17 cellular contexts compared by ENCODE assay signal in the genomic region with DNA sequence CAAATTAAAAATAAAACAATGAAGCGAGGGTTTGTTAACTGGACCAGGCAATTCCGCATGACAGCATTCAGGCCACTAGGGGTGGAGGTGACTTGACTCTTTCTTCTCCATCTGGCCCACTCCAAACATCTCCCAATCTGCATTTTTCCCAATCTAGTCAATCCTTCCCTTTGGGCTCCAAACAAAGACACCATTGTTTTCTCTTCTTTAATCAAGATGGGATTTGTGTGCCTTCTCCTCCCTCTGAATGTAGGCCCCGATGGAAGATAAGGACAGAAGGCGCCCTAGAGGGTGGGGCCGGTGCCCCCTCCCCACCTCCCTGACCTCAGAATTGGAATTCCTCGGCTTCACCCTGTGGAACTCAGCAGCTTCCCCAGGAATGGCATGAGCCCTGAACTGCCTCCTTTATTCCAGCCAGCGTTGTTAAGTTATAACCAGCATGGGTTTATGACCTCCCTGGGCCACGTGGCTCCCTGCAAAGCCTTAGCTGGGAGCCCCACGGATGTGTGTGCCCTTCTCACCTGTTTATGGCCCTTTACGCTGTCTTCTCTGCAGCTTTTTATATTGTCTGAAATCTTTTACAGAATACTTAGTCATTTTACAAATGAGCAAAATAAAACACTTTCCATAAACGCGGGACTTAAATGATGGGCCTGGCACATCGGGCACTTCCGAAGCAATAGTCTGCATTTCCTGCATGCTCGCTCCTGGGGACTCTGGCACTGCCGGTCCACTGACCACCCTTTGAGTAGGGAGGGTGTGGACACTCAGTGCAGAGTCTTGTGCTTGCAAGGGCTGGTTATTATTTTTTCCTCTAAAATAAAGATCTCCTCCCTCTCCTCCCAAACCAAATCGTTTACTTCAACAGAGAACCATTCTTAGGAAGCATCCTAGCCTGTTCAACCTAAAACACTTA. TPM values are rescaled to one million over a fixed set of nuclear protein-coding genes. Genes with fewer than 3 reads are reported as not detected.
DNase-seq lines count a peak whose midpoint lies in the region; ATAC-seq, FAIRE-seq and TF ChIP-seq lines count a peak whose summit lies in the region.
"Had no signal": no experiment of that assay in that cellular context is flagged by ENCODE, and none has a peak within 500 bp of the region (broad histone marks: within the 10 kb centered on the region; RNA-seq: fewer than 3 reads in every experiment).

No MANE protein-coding gene starts in this region.

- no peak for TF ChIP-seq CTCF in A549 (IDR thresholded peaks at IDR 0.05)
- TF ChIP-seq CTCF in IMR-90 (conservative IDR thresholded peaks at IDR 0.05; ENCODE audit: low read depth, low read length): no peak

- no peak overlapping the region for H2BK20ac ChIP-seq in IMR-90 (ENCODE audit: low read depth, low read length)

- TF ChIP-seq POLR2A in A549 (IDR thresholded peaks at IDR 0.05; ENCODE audit: low read length) (no peak), IMR-90 (IDR thresholded peaks at IDR 0.05; ENCODE audit: low read depth, low read length) (no peak)

- no peak overlapping the region for H3K56ac ChIP-seq in IMR-90 (ENCODE audit: extremely low read depth, insufficient read depth, low read length)

- TF ChIP-seq EP300 in A549 (IDR thresholded peaks at IDR 0.05): no peak

- POLR2A ChIA-PET in A549 (lab: Yijun Ruan, JAX) (no interaction called here), IMR-90 (lab: Charles Lee; ENCODE audit: unreplicated experiment) (no interaction called here)

- no peak overlapping the region for H3K9ac ChIP-seq in IMR-90 (ENCODE audit: low read depth, low read length)

- H3K79me1 ChIP-seq in IMR-90 (ENCODE audit: low read depth in 1 of 2, low read length in 2 of 2): no peaks in the 10 kb centered on the region

- no peaks in the 10 kb centered on the region for H3K9me1 ChIP-seq in IMR-90 (ENCODE audit: insufficient read depth, low read length)

- H4K91ac ChIP-seq in IMR-90 (ENCODE audit: insufficient read depth, low read depth, low read length): no peak overlapping the region

- H3K36me3 ChIP-seq in IMR-90 (ENCODE audit: control insufficient read depth, insufficient read depth, low read length) (no peaks in the 10 kb centered on the region), ectodermal cell (ENCODE audit: control insufficient read depth, insufficient read depth, low read length) (no peaks in the 10 kb centered on the region), mesodermal cell (ENCODE audit: control insufficient read depth, insufficient read depth, low read length) (no peaks in the 10 kb centered on the region)
- H3K36me3 ChIP-seq: cardiac muscle cell had no signal

- H2BK120ac ChIP-seq in IMR-90 (ENCODE audit: low read depth, low read length): no peak overlapping the region

- BruUV-seq in IMR-90 (replicated peaks; lab: Mats Ljungman, UMichigan): no TSS peak

- H3K27me3 ChIP-seq in IMR-90 (ENCODE audit: control insufficient read depth, insufficient read depth, low read length) (peaks cover 7% of the 10 kb centered on the region), ectodermal cell (ENCODE audit: control insufficient read depth, insufficient read depth, low read length, poor library complexity, severe bottlenecking) (no peaks in the 10 kb centered on the region)
- H3K27me3 ChIP-seq: cardiac muscle cell had no signal

- H3K27ac ChIP-seq in A549 (no peak overlapping the region), IMR-90 (ENCODE audit: insufficient read depth, low read length) (no peak overlapping the region), ectodermal cell (ENCODE audit: insufficient read depth, low read depth, low read length, poor library complexity, severe bottlenecking) (peak overlapping the region; percentile 81), mesodermal cell (ENCODE audit: low read depth, low read length, severe bottlenecking) (peak overlapping the region; percentile 62)
- H3K27ac ChIP-seq: cardiac muscle cell, psoas muscle had no signal

- 64% methylated on average over 17 of the region's 17 CpGs for WGBS in A549 (ENCODE audit: missing lambda C conversion rate)
- 40% methylated on average over 1 of the region's 17 CpGs; no CpG with 5 or more reads in 1 of the 2 experiments for WGBS in IMR-90 (ENCODE audit: extremely low coverage in 2 of 2, insufficient read length in 1 of 2), 2 experiments
- 54 to 60% methylated on average over 17 of the region's 17 CpGs for WGBS in ectodermal cell, 2 experiments
- 69 to 85% methylated on average over 11 to 14 of the region's 17 CpGs for WGBS in mesodermal cell (ENCODE audit: insufficient coverage in 2 of 2), 2 experiments

- H3K4me2 ChIP-seq in A549 (no peak overlapping the region), IMR-90 (ENCODE audit: low read depth, low read length) (no peak overlapping the region)

- no peak overlapping the region for H2BK5ac ChIP-seq in IMR-90 (ENCODE audit: low read depth, low read length, poor library complexity, severe bottlenecking)

- H3K23ac ChIP-seq in IMR-90 (ENCODE audit: low read depth, low read length): no peak overlapping the region

- H2AK5ac ChIP-seq in IMR-90 (ENCODE audit: low read depth, low read length): no peak overlapping the region

- FAIRE-seq in A549 (lab: Jason Lieb, UNC): no peak
- FAIRE-seq: keratinocyte had no signal

- H4K20me1 ChIP-seq in IMR-90 (ENCODE audit: insufficient read depth, low read length): no peaks in the 10 kb centered on the region

- no peak overlapping the region for H4K5ac ChIP-seq in IMR-90 (ENCODE audit: low read depth, low read length)

- no peak overlapping the region for H3K18ac ChIP-seq in IMR-90 (ENCODE audit: low read depth, low read length)

- H2AFZ ChIP-seq in IMR-90 (replicated peaks; ENCODE audit: low read length, poor library complexity): no peak overlapping the region

- no peak overlapping the region for H2AK9ac ChIP-seq in IMR-90 (replicated peaks; ENCODE audit: low read depth, low read length, poor library complexity)

- ATAC-seq in A549: peak; percentile 33 to 59; a peak in 4 of 6 replicates
- no peak for ATAC-seq in IMR-90 (ENCODE audit: low read depth)
- ATAC-seq: activated T-cell treated with anti-CD3 and anti-CD28 coated beads, Interleukin-2, amount 50 U/mL, for 4 hours; psoas muscle had no signal

- H3K4me1 ChIP-seq in A549: no peaks in the 10 kb centered on the region
- H3K4me1 ChIP-seq in IMR-90 (ENCODE audit: control insufficient read depth, insufficient read depth, low read length): no peaks in the 10 kb centered on the region
- peaks cover 29% of the 10 kb centered on the region for H3K4me1 ChIP-seq in ectodermal cell (ENCODE audit: control insufficient read depth, insufficient read depth, low read length)
- peaks cover 25% of the 10 kb centered on the region for H3K4me1 ChIP-seq in mesodermal cell (ENCODE audit: control insufficient read depth, insufficient read depth, low read length, poor library complexity, severe bottlenecking)
- H3K4me1 ChIP-seq: psoas muscle had no signal

- no peak for DNase-seq in A549 (ENCODE audit: low read depth in 1 of 2, low spot score in 1 of 2)
- DNase-seq in IMR-90: peak; percentile 4
- DNase-seq in NCI-H524 (lab: John Stamatoyannopoulos, UW): no peak
- DNase-seq in SW 1271 (lab: John Stamatoyannopoulos, UW): no peak
- no peak for DNase-seq in NCI-H2227 treated with DMSO at 0.1 percent for 48 hours (lab: John Stamatoyannopoulos, UW)
- DNase-seq in DMS153 treated with DMSO at 0.1 percent for 48 hours (lab: John Stamatoyannopoulos, UW; ENCODE audit: unreplicated experiment): no peak
- DNase-seq: activated CD4-positive, alpha-beta T cell treated with anti-CD3 and anti-CD28 coated beads, Interleukin-2, amount 50 U/mL, for 1 hour; activated naive CD8-positive, alpha-beta T cell treated with anti-CD3 and anti-CD28 coated beads, Interleukin-2, amount 10 ng/mL, durations not matched to agents 7 days and 5 days; activated T-cell treated with anti-CD3 and anti-CD28 coated beads, Interleukin-2, amount 50 U/mL, for 4 hours; CD8-positive, alpha-beta memory T cell; psoas muscle; SIG-M5; substantia nigra had no signal

- in situ Hi-C loops in IMR-90 (cut with MboI; ENCODE audit: low sequenced_read_pairs): no loop called here

- H3K4me3 ChIP-seq in A549: no peak overlapping the region
- no peak overlapping the region for H3K4me3 ChIP-seq in IMR-90 (ENCODE audit: insufficient read depth, low read depth, low read length)
- no peak overlapping the region for H3K4me3 ChIP-seq in ectodermal cell (ENCODE audit: insufficient read depth, low read depth, low read length)
- H3K4me3 ChIP-seq in mesodermal cell (ENCODE audit: extremely low read depth, insufficient read depth, low read length, poor library complexity, severe bottlenecking): no peak overlapping the region
- H3K4me3 ChIP-seq: cardiac muscle cell, psoas muscle had no signal

- H3K4ac ChIP-seq in IMR-90 (ENCODE audit: low read depth, low read length): no peak overlapping the region

- no peak overlapping the region for H4K8ac ChIP-seq in IMR-90 (ENCODE audit: low read depth in 2 of 2, low read length in 2 of 2)

- no peak for TF ChIP-seq RAD21 in A549 (conservative IDR thresholded peaks at IDR 0.05 in 1 of 2, IDR thresholded peaks at IDR 0.05 in 1 of 2)
- no peak for TF ChIP-seq RAD21 in IMR-90 (IDR thresholded peaks at IDR 0.05; ENCODE audit: low read length)

- no peak overlapping the region for H3K14ac ChIP-seq in IMR-90 (replicated peaks; ENCODE audit: low read depth, low read length)

- H3K9me3 ChIP-seq in A549 (no peaks in the 10 kb centered on the region), IMR-90 (ENCODE audit: control insufficient read depth, insufficient read depth, low read length) (no peaks in the 10 kb centered on the region), ectodermal cell (ENCODE audit: control insufficient read depth, low read length) (no peaks in the 10 kb centered on the region), mesodermal cell (ENCODE audit: control insufficient read depth, low read length) (no peaks in the 10 kb centered on the region)
- H3K9me3 ChIP-seq: psoas muscle had no signal

- dilution Hi-C loops in IMR-90 (cut with HindIII; ENCODE audit: low sequenced_read_pairs, unreplicated experiment): no loop called here

- H2BK15ac ChIP-seq in IMR-90 (ENCODE audit: low read depth, low read length): no peak overlapping the region

- intact Hi-C loops in IMR-90 (cut with micrococcal nuclease): no loop called here

- CTCF ChIA-PET in A549 (lab: Yijun Ruan, JAX): interaction anchor here (0.5 to 1.5 kb wide), 3 partner anchors 25 to 243 kb away, joined by 3 to 5 read pairs (median 3); partner anchors contain the start of gene OVOL2
- CTCF ChIA-PET in IMR-90 (lab: Yijun Ruan, JAX): no interaction called here

RNA-seq across cellular contexts. Expression of gene OVOL2, which starts 24.5 kb away (rescaled TPM):
- 0.19 TPM in 1 of 2 replicates, not detected in the other for polyA plus RNA-seq in A549 (2011; rRNA removed)
- 0.09 and 0.11 TPM in 2 replicates for polyA plus RNA-seq in A549 (2012; cell fraction: cytosol; rRNA removed)
- polyA plus RNA-seq in A549 (2012; cell fraction: nucleus; rRNA removed): 0.06 TPM in 1 of 2 replicates, not detected in the other
- 0.07 to 0.16 TPM in 2 of 3 replicates, not detected in the other for polyA plus RNA-seq in A549 (2017; fragmentation: RNase III; extraction: RNeasy Plus Mini Kit Qiagen cat#74134 plus additional on column Dnase treatment)
- polyA minus RNA-seq in A549 (2011; rRNA and poly(A)+ RNA removed): 0.29 TPM in 1 of 2 replicates, not detected in the other
- total RNA-seq in IMR-90 (2012; rRNA removed): not detected in 2 replicates
- polyA plus RNA-seq in IMR-90 (2012; rRNA removed): not detected in 2 replicates
- polyA plus RNA-seq in IMR-90 (2012; cell fraction: cytosol; rRNA removed): not detected in 2 replicates
- polyA plus RNA-seq in IMR-90 (2012; cell fraction: nucleus; rRNA removed; ENCODE audit: low replicate concordance): not detected in 2 replicates
- polyA plus RNA-seq in ectodermal cell (2013, experiment 1 of 4): 0.78 TPM
- 1.7 TPM for polyA plus RNA-seq in ectodermal cell (2013, experiment 2 of 4)
- 1.4 TPM for polyA plus RNA-seq in ectodermal cell (2013, experiment 3 of 4)
- 0.81 TPM for polyA plus RNA-seq in ectodermal cell (2013, experiment 4 of 4)
- polyA plus RNA-seq in mesodermal cell (2013, experiment 1 of 2): not detected
- not detected for polyA plus RNA-seq in mesodermal cell (2013, experiment 2 of 2)
- total RNA-seq: activated naive CD8-positive, alpha-beta T cell treated with anti-CD3 and anti-CD28 coated beads, Interleukin-2, amount 10 ng/mL, durations not matched to agents 7 days and 5 days; activated T-cell treated with anti-CD3 and anti-CD28 coated beads, Interleukin-2, amount 50 U/mL, for 4 hours; CD8-positive, alpha-beta memory T cell; psoas muscle had no signal
- polyA plus RNA-seq: cardiac muscle cell; CD8-positive, alpha-beta memory T cell; psoas muscle had no signal

Comparison
In these comparisons a context has a peak if more than half of its experiments do, and no peak if none do; other contexts are left out.
1. H3K27ac ChIP-seq: peak in ectodermal cell (single experiment) and mesodermal cell (single experiment); none in A549 (0 of 2) and IMR-90 (single experiment).